ENCODE assay signal across 12 cellular contexts in genomic region chr2:61460168-61460567, GRCh38. TPM values are rescaled to one million over a fixed set of nuclear protein-coding genes. Genes with fewer than 3 reads are reported as not detected.
DNase-seq lines count a peak whose midpoint lies in the region; ATAC-seq, FAIRE-seq and TF ChIP-seq lines count a peak whose summit lies in the region.
"Had no signal": no experiment of that assay in that cellular context is flagged by ENCODE, and none has a peak within 500 bp of the region (broad histone marks: within the 10 kb centered on the region; RNA-seq: fewer than 3 reads in every experiment).

No MANE protein-coding gene starts in this region.

- peak overlapping the region; percentile 50 for H3K27ac Mint-ChIP-seq in activated naive CD8-positive, alpha-beta T cell
- H3K27ac Mint-ChIP-seq in activated naive CD8-positive, alpha-beta T cell treated with anti-CD3 and anti-CD28 coated beads, Interleukin-2, amount 50 U/mL, for 24 hours: no peak overlapping the region
- peak overlapping the region; percentile 11 for H3K27ac Mint-ChIP-seq in T-helper 17 cell

- H3K36me3 Mint-ChIP-seq in activated naive CD8-positive, alpha-beta T cell: no peaks in the 10 kb centered on the region
- peaks cover 14% of the 10 kb centered on the region for H3K36me3 Mint-ChIP-seq in activated naive CD8-positive, alpha-beta T cell treated with anti-CD3 and anti-CD28 coated beads, Interleukin-2, amount 50 U/mL, for 24 hours (ENCODE audit: low read depth)
- no peaks in the 10 kb centered on the region for H3K36me3 Mint-ChIP-seq in T-helper 17 cell (ENCODE audit: low read depth)

- no peak overlapping the region for H3K4me3 ChIP-seq in fibroblast of pulmonary artery (replicated peaks; ENCODE audit: low read depth, low read length)
- H3K4me3 ChIP-seq in smooth muscle cell: no peak overlapping the region

- H3K4me2 ChIP-seq in smooth muscle cell: peak overlapping the region; percentile 50

- no peaks in the 10 kb centered on the region for H3K36me3 ChIP-seq in smooth muscle cell (ENCODE audit: low read depth)

- no peak for FAIRE-seq in GM12891 (lab: Jason Lieb, UNC)

- no peaks in the 10 kb centered on the region for H3K27me3 ChIP-seq in smooth muscle cell (ENCODE audit: low read depth)

- TF ChIP-seq CTCF in fibroblast of pulmonary artery (IDR thresholded peaks at IDR 0.05; ENCODE audit: low read length, missing control alignments) (no peak), smooth muscle cell (IDR thresholded peaks at IDR 0.05; ENCODE audit: borderline replicate concordance, insufficient read depth, poor library complexity, severe bottlenecking) (no peak)

- H4K20me1 ChIP-seq in smooth muscle cell (ENCODE audit: low read depth): peaks cover 100% of the 10 kb centered on the region

- 17% methylated on average over 4 of the region's 4 CpGs for WGBS in smooth muscle cell (ENCODE audit: low lambda C conversion rate)

- peak overlapping the region; percentile 17 for H3K9ac ChIP-seq in smooth muscle cell (ENCODE audit: low read depth)

- H3F3A ChIP-seq in smooth muscle cell (ENCODE audit: low read depth): no peaks in the 10 kb centered on the region

- no peaks in the 10 kb centered on the region for H3K27me3 Mint-ChIP-seq in activated naive CD8-positive, alpha-beta T cell
- H3K27me3 Mint-ChIP-seq in activated naive CD8-positive, alpha-beta T cell treated with anti-CD3 and anti-CD28 coated beads, Interleukin-2, amount 50 U/mL, for 24 hours: no peaks in the 10 kb centered on the region
- no peaks in the 10 kb centered on the region for H3K27me3 Mint-ChIP-seq in T-helper 17 cell
- H3K27me3 Mint-ChIP-seq: stimulated activated naive CD8-positive, alpha-beta T cell treated with anti-CD3 and anti-CD28 coated beads, Interleukin-15, amount 100 ng/mL, for 72 hours had no signal

- peaks cover 78% of the 10 kb centered on the region for H3K4me1 Mint-ChIP-seq in activated naive CD8-positive, alpha-beta T cell (ENCODE audit: low read depth)
- H3K4me1 Mint-ChIP-seq in activated naive CD8-positive, alpha-beta T cell treated with anti-CD3 and anti-CD28 coated beads, Interleukin-2, amount 50 U/mL, for 24 hours: peaks cover 67% of the 10 kb centered on the region
- peaks cover 40% of the 10 kb centered on the region for H3K4me1 Mint-ChIP-seq in T-helper 17 cell

- peak overlapping the region; percentile 23 for H3K4me3 Mint-ChIP-seq in activated naive CD8-positive, alpha-beta T cell
- H3K4me3 Mint-ChIP-seq in activated naive CD8-positive, alpha-beta T cell treated with anti-CD3 and anti-CD28 coated beads, Interleukin-2, amount 50 U/mL, for 24 hours: no peak overlapping the region
- no peak overlapping the region for H3K4me3 Mint-ChIP-seq in T-helper 17 cell
- H3K4me3 Mint-ChIP-seq: stimulated activated naive CD8-positive, alpha-beta T cell treated with anti-CD3 and anti-CD28 coated beads, Interleukin-15, amount 100 ng/mL, for 72 hours had no signal

- H3K79me2 ChIP-seq in smooth muscle cell (ENCODE audit: low read depth): peaks cover 100% of the 10 kb centered on the region

- peaks cover 7% of the 10 kb centered on the region for H3K4me1 ChIP-seq in smooth muscle cell (ENCODE audit: low read depth)

- peak overlapping the region; percentile 90 for H3K27ac ChIP-seq in smooth muscle cell (ENCODE audit: low read depth)
- H3K27ac ChIP-seq: VCaP had no signal

- no peak for TF ChIP-seq POLR2A in GM12891 (IDR thresholded peaks at IDR 0.05; ENCODE audit: low read depth, low read length)

- H3K9me3 Mint-ChIP-seq in activated naive CD8-positive, alpha-beta T cell (ENCODE audit: low read depth): no peaks in the 10 kb centered on the region
- no peaks in the 10 kb centered on the region for H3K9me3 Mint-ChIP-seq in activated naive CD8-positive, alpha-beta T cell treated with anti-CD3 and anti-CD28 coated beads, Interleukin-2, amount 50 U/mL, for 24 hours
- H3K9me3 Mint-ChIP-seq: stimulated activated naive CD8-positive, alpha-beta T cell treated with anti-CD3 and anti-CD28 coated beads, Interleukin-15, amount 100 ng/mL, for 72 hours had no signal

- no peak overlapping the region for H2AFZ ChIP-seq in smooth muscle cell (ENCODE audit: low read depth)

- ATAC-seq in activated naive CD8-positive, alpha-beta T cell treated with anti-CD3 and anti-CD28 coated beads, Interleukin-2, amount 50 U/mL, for 24 hours: no peak
- ATAC-seq in T-helper 17 cell (no peak), HG02798 (IDR thresholded peaks at IDR 0.05; ENCODE audit: poor library complexity, unreplicated experiment) (no peak)
- ATAC-seq: stimulated activated naive CD8-positive, alpha-beta T cell treated with anti-CD3 and anti-CD28 coated beads, Interleukin-15, amount 100 ng/mL, for 72 hours had no signal

- no peak for DNase-seq in activated naive CD8-positive, alpha-beta T cell treated with anti-CD3 and anti-CD28 coated beads, Interleukin-2, amount 50 U/mL, for 24 hours
- DNase-seq in T-helper 17 cell: no peak
- peak; percentile 88 for DNase-seq in fibroblast of pulmonary artery (ENCODE audit: low read depth)
- DNase-seq in smooth muscle cell (lab: John Stamatoyannopoulos, UW; ENCODE audit: unreplicated experiment): no peak
- no peak for DNase-seq in activated CD8-positive, alpha-beta memory T cell treated with anti-CD3 and anti-CD28 coated beads, Interleukin-2, amount 50 U/mL, for 4 hours
- DNase-seq in GM12891 (ENCODE audit: insufficient read length, low spot score): no peak
- DNase-seq: activated naive CD4-positive, alpha-beta T cell treated with anti-CD3 and anti-CD28 coated beads, Interleukin-2, amount 50 U/mL, for 16 hours; AML-193; stimulated activated naive CD8-positive, alpha-beta T cell treated with anti-CD3 and anti-CD28 coated beads, Interleukin-15, amount 100 ng/mL, for 72 hours had no signal

- H3K9me3 ChIP-seq in T-helper 17 cell (ENCODE audit: control insufficient read depth, low read length, poor library complexity, severe bottlenecking) (no peaks in the 10 kb centered on the region), smooth muscle cell (replicated peaks; ENCODE audit: low read depth) (no peaks in the 10 kb centered on the region)

TF ChIP-seq in GM12891, 5 proteins besides CTCF, POLR2A, EP300 and RAD21:
- TF ChIP-seq TAF1 (IDR thresholded peaks at IDR 0.05; ENCODE audit: low read depth, low read length) (no peak), POU2F2 (IDR thresholded peaks at IDR 0.05; ENCODE audit: low read depth, low read length) (no peak), SPI1 (IDR thresholded peaks at IDR 0.05; ENCODE audit: low read depth, low read length) (no peak), POLR2AphosphoS5 (IDR thresholded peaks at IDR 0.05; ENCODE audit: low read depth, low read length) (no peak), PAX5 (IDR thresholded peaks at IDR 0.05; ENCODE audit: insufficient read depth, low read length, severe bottlenecking) (no peak)
TF ChIP-seq in GM12891: peak in this region for 0.

RNA-seq across cellular contexts. Expression of gene USP34, which starts 10.7 kb away (rescaled TPM):
- 100 to 1,000 TPM; 148 to 170 TPM for total RNA-seq in T-helper 17 cell
- total RNA-seq in smooth muscle cell: 151 and 152 TPM in 2 replicates
- 26.4 and 32.5 TPM in 2 replicates for polyA plus RNA-seq in smooth muscle cell
- 37.2 TPM for polyA plus RNA-seq in GM12891 (2012; ENCODE audit: low read depth, missing spikeins)
